Comparison of ENCODE assay signal across 8 cellular contexts in genomic region chr1:26705788-26706237, GRCh38. TPM values are rescaled to one million over a fixed set of nuclear protein-coding genes. Genes with fewer than 3 reads are reported as not detected.
DNase-seq lines count a peak whose midpoint lies in the region; ATAC-seq and TF ChIP-seq lines count a peak whose summit lies in the region.

No MANE protein-coding gene starts in this region.

- no peak for ATAC-seq in GM21529 (IDR thresholded peaks at IDR 0.05; ENCODE audit: unreplicated experiment)
- ATAC-seq in HG02798 (IDR thresholded peaks at IDR 0.05; ENCODE audit: poor library complexity, unreplicated experiment), result no peak
- no peak for ATAC-seq in HG03025 (IDR thresholded peaks at IDR 0.05; ENCODE audit: low FRiP score, unreplicated experiment)

- POLR2A ChIA-PET in AG04449 (lab: Yijun Ruan, JAX) (interaction anchor here (1.1 to 1.7 kb wide), 3 partner anchors 9 to 66 kb away, joined by 3 to 9 read pairs (median 5); no protein-coding TSS in a partner anchor), HEK293 (lab: Yijun Ruan, JAX) (interaction anchor here (0.6 to 1.3 kb wide), 7 partner anchors 9 to 159 kb away, joined by 3 to 9 read pairs (median 4); partner anchors contain the start of gene PIGV)

- no peak for TF ChIP-seq CTCF in AG04449 (IDR thresholded peaks at IDR 0.05; ENCODE audit: insufficient read depth, low read length, missing control alignments)
- TF ChIP-seq CTCF in HEK293 (tag by site-specific recombination; IDR thresholded peaks at IDR 0.05), result no peak
- TF ChIP-seq CTCF in astrocyte of the spinal cord (IDR thresholded peaks at IDR 0.05; ENCODE audit: low read depth, low read length), result no peak
- no peak for TF ChIP-seq CTCF in GM10266 (IDR thresholded peaks at IDR 0.05; ENCODE audit: control insufficient read depth, insufficient read depth, low read depth, missing control alignments)

- H3K27ac ChIP-seq in HEK293 (ENCODE audit: extremely low read depth, low read depth, low read length), result 0 out of 2 replicates have a peak overlapping the region, but pooled peaks have one; percentile 1

- H3K4me3 ChIP-seq in AG04449 (ENCODE audit: low read depth, low read length), result no peak overlapping the region
- H3K4me3 ChIP-seq in HEK293 (ENCODE audit: low read depth, low read length), result no peak overlapping the region
- no peak overlapping the region for H3K4me3 ChIP-seq in astrocyte of the spinal cord (ENCODE audit: low read depth, low read length)

- no peaks in the 10 kb centered on the region for H3K9me3 ChIP-seq in HEK293 (ENCODE audit: control insufficient read depth, insufficient read depth, low read depth, low read length)

- peaks cover 6 to 35% of the 10 kb centered on the region in 2 experiments; a peak in 2 of 3 replicates for H3K36me3 ChIP-seq in HEK293 (ENCODE audit: control insufficient read depth in 2 of 2, insufficient read depth in 1 of 2, low read length in 2 of 2)

- DNase-seq in AG04449 (ENCODE audit: low read depth, low spot score) (peak; percentile 77), astrocyte of the spinal cord (ENCODE audit: low read depth, low spot score) (peak; percentile 87), lung microvascular endothelial cell (ENCODE audit: low read depth in 2 of 2) (peak; percentile 20 to 32), GM10266 (ENCODE audit: extremely low spot score) (no peak)

- in situ Hi-C loops in astrocyte of the spinal cord (cut with HindIII; ENCODE audit: low sequenced_read_pairs), result no loop called here

- peaks cover 36% of the 10 kb centered on the region for H3K4me1 ChIP-seq in HEK293 (ENCODE audit: control insufficient read depth, insufficient read depth, low read length)

- CTCF ChIA-PET in AG04449 (lab: Yijun Ruan, JAX), result interaction anchor here (0.7 to 7.2 kb wide), 5 partner anchors 16 to 107 kb away, joined by 3 to 51 read pairs (median 4); partner anchors contain the start of gene PIGV
- CTCF ChIA-PET in HEK293 (lab: Yijun Ruan, JAX), result interaction anchor here (0.6 to 1.1 kb wide), 4 partner anchors 13 to 83 kb away, joined by 3 to 4 read pairs (median 3); no protein-coding TSS in a partner anchor

TF ChIP-seq in HEK293, 187 proteins besides CTCF, POLR2A, EP300 and RAD21 (continues in another document):
- TF ChIP-seq EGR2 (tag by site-specific recombination; IDR thresholded peaks at IDR 0.05; ENCODE audit: low read depth) (no peak), KLF7 (tag by site-specific recombination; IDR thresholded peaks at IDR 0.05; ENCODE audit: borderline replicate concordance) (no peak), ZNF701 (tag by site-specific recombination; IDR thresholded peaks at IDR 0.05) (no peak), ZNF501 (tag by site-specific recombination; IDR thresholded peaks at IDR 0.05) (no peak), ZNF433 (tag by site-specific recombination; IDR thresholded peaks at IDR 0.05; ENCODE audit: low read depth) (no peak), ZNF37A (tag by site-specific recombination; IDR thresholded peaks at IDR 0.05) (no peak), ZNF335 (tag by site-specific recombination; conservative IDR thresholded peaks at IDR 0.05) (0 out of 2 replicates have a peak, but pooled peaks have one; percentile 9), ZNF426 (tag by site-specific recombination; IDR thresholded peaks at IDR 0.05) (no peak), ZBTB8A (tag by site-specific recombination; IDR thresholded peaks at IDR 0.05) (peak; percentile 31; the same call in 1 of the 2 replicates), KLF1 (tag by site-specific recombination; IDR thresholded peaks at IDR 0.05) (peak; percentile 15; the same call in 1 of the 2 replicates), ZNF16 (tag by site-specific recombination; IDR thresholded peaks at IDR 0.05; ENCODE audit: low read depth) (no peak), ZNF404 (tag by site-specific recombination; IDR thresholded peaks at IDR 0.05) (no peak), ZBTB21 (tag by site-specific recombination; IDR thresholded peaks at IDR 0.05) (peak; percentile 70), ZBTB10 (tag by site-specific recombination; IDR thresholded peaks at IDR 0.05) (no peak), ZFP41 (tag by site-specific recombination; IDR thresholded peaks at IDR 0.05; ENCODE audit: borderline replicate concordance) (no peak)
- TF ChIP-seq, protein P1, sequence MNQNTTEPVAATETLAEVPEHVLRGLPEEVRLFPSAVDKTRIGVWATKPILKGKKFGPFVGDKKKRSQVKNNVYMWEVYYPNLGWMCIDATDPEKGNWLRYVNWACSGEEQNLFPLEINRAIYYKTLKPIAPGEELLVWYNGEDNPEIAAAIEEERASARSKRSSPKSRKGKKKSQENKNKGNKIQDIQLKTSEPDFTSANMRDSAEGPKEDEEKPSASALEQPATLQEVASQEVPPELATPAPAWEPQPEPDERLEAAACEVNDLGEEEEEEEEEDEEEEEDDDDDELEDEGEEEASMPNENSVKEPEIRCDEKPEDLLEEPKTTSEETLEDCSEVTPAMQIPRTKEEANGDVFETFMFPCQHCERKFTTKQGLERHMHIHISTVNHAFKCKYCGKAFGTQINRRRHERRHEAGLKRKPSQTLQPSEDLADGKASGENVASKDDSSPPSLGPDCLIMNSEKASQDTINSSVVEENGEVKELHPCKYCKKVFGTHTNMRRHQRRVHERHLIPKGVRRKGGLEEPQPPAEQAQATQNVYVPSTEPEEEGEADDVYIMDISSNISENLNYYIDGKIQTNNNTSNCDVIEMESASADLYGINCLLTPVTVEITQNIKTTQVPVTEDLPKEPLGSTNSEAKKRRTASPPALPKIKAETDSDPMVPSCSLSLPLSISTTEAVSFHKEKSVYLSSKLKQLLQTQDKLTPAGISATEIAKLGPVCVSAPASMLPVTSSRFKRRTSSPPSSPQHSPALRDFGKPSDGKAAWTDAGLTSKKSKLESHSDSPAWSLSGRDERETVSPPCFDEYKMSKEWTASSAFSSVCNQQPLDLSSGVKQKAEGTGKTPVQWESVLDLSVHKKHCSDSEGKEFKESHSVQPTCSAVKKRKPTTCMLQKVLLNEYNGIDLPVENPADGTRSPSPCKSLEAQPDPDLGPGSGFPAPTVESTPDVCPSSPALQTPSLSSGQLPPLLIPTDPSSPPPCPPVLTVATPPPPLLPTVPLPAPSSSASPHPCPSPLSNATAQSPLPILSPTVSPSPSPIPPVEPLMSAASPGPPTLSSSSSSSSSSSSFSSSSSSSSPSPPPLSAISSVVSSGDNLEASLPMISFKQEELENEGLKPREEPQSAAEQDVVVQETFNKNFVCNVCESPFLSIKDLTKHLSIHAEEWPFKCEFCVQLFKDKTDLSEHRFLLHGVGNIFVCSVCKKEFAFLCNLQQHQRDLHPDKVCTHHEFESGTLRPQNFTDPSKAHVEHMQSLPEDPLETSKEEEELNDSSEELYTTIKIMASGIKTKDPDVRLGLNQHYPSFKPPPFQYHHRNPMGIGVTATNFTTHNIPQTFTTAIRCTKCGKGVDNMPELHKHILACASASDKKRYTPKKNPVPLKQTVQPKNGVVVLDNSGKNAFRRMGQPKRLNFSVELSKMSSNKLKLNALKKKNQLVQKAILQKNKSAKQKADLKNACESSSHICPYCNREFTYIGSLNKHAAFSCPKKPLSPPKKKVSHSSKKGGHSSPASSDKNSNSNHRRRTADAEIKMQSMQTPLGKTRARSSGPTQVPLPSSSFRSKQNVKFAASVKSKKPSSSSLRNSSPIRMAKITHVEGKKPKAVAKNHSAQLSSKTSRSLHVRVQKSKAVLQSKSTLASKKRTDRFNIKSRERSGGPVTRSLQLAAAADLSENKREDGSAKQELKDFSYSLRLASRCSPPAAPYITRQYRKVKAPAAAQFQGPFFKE (tag by site-specific recombination; IDR thresholded peaks at IDR 0.05; ENCODE audit: borderline replicate concordance), result no peak
- TF ChIP-seq, protein P2, sequence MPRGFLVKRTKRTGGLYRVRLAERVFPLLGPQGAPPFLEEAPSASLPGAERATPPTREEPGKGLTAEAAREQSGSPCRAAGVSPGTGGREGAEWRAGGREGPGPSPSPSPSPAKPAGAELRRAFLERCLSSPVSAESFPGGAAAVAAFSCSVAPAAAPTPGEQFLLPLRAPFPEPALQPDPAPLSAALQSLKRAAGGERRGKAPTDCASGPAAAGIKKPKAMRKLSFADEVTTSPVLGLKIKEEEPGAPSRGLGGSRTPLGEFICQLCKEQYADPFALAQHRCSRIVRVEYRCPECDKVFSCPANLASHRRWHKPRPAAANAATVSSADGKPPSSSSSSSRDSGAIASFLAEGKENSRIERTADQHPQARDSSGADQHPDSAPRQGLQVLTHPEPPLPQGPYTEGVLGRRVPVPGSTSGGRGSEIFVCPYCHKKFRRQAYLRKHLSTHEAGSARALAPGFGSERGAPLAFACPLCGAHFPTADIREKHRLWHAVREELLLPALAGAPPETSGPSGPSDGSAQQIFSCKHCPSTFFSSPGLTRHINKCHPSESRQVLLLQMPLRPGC (tag by site-specific recombination; IDR thresholded peaks at IDR 0.05), result peak; percentile 98

RNA-seq across cellular contexts. Expression of gene ARID1A, which starts 10.0 kb away (rescaled TPM):
- total RNA-seq in lung microvascular endothelial cell, result 7.8 and 9.5 TPM in 2 replicates
